In genomic region chr12:45235087-45236025, GRCh38 we compare ENCODE assay signal across 8 cellular contexts. TPM values are rescaled to one million over a fixed set of nuclear protein-coding genes. Genes with fewer than 3 reads are reported as not detected.
DNase-seq lines count a peak whose midpoint lies in the region; ATAC-seq and TF ChIP-seq lines count a peak whose summit lies in the region.

No MANE protein-coding gene starts in this region.

- H3K27ac ChIP-seq in HUES6 (ENCODE audit: low read depth, low read length) (peak overlapping the region; percentile 96), left lung (peak overlapping the region; percentile 73 to 92), transverse colon (peak overlapping the region; percentile 80 to 86 (median 86))

- H3K4me1 ChIP-seq in HUES6 (ENCODE audit: control insufficient read depth, insufficient read depth, low read length) (peaks cover 49% of the 10 kb centered on the region), left lung (peaks cover 39 to 57% of the 10 kb centered on the region in 2 donors), transverse colon (peaks cover 17 to 53% (median 29%) of the 10 kb centered on the region in 4 donors)

- peak overlapping the region; percentile 34; the same call in 1 of the 2 replicates for H3K4me3 ChIP-seq in HUES6 (ENCODE audit: low read depth, low read length)
- no peak overlapping the region for H3K4me3 ChIP-seq in left lung
- no peak overlapping the region for H3K4me3 ChIP-seq in transverse colon

- H3K36me3 ChIP-seq in HUES6 (ENCODE audit: control insufficient read depth, insufficient read depth, low read length) (no peaks in the 10 kb centered on the region), left lung (no peaks in the 10 kb centered on the region), transverse colon (no peaks in the 10 kb centered on the region)

- H3K27ac Mint-ChIP-seq in brain, result peak overlapping the region; percentile 15 to 97 (median 89)

- ATAC-seq in left lung, result peak; percentile 52

- DNase-seq in ELR (ENCODE audit: low read depth) (peak; percentile 64), left lung (peak in 1 of 2 donors; percentile 43), transverse colon (no peak), activated gamma-delta T cell treated with Interleukin-2 at 50 U/mL for 16 hours (no peak), NCI-H2196 treated with DMSO at 0.1 percent for 48 hours (lab: John Stamatoyannopoulos, UW; ENCODE audit: unreplicated experiment) (no peak), epidermal melanocyte (ENCODE audit: insufficient read length, low spot score) (no peak)

- 72 to 79% methylated on average over 2 to 4 of the region's 4 CpGs for WGBS in transverse colon (ENCODE audit: low coverage in 1 of 2), 2 donors

- no peaks in the 10 kb centered on the region for H3K27me3 ChIP-seq in HUES6 (ENCODE audit: control insufficient read depth, insufficient read depth, low read length)
- H3K27me3 ChIP-seq in left lung, result no peaks in the 10 kb centered on the region
- H3K27me3 ChIP-seq in transverse colon, result no peaks in the 10 kb centered on the region

- in situ Hi-C loops in transverse colon (cut with MboI; ENCODE audit: low pct_ligation_motif_present in 1 of 4, low pct_unique_long_range_greater_than_20kb in 1 of 4, low sequenced_read_pairs in 3 of 4), result no loop called here

- no peak for TF ChIP-seq EP300 in transverse colon (IDR thresholded peaks at IDR 0.05; ENCODE audit: low read depth)

- H3K4me1 Mint-ChIP-seq in brain, result peaks cover 48% of the 10 kb centered on the region

- peak overlapping the region; percentile 84 for H3K9ac ChIP-seq in HUES6 (ENCODE audit: low read length)

- peaks cover 20% of the 10 kb centered on the region for H3K36me3 Mint-ChIP-seq in brain

- H3K9me3 Mint-ChIP-seq in brain, result peaks cover 14 to 24% (median 16%) of the 10 kb centered on the region in 5 experiments

- no peak for TF ChIP-seq POLR2A in transverse colon (IDR thresholded peaks at IDR 0.05)

- H3K9me3 ChIP-seq in HUES6 (ENCODE audit: control insufficient read depth, insufficient read depth, low read depth, low read length) (no peaks in the 10 kb centered on the region), left lung (no peaks in the 10 kb centered on the region), transverse colon (no peaks in the 10 kb centered on the region)

- H3K4me3 Mint-ChIP-seq in brain, result peak overlapping the region in 4 of 5 experiments; percentile 17 to 62 (median 56)

- intact Hi-C loops in left lung (cut with DNase I), result no loop called here
- intact Hi-C loops in transverse colon (cut with DNase I; ENCODE audit: low total_unique reads), result no loop called here

- no peak for TF ChIP-seq CTCF in brain (conservative IDR thresholded peaks at IDR 0.05)
- no peak for TF ChIP-seq CTCF in left lung (IDR thresholded peaks at IDR 0.05)
- no peak for TF ChIP-seq CTCF in transverse colon (IDR thresholded peaks at IDR 0.05)

- no peaks in the 10 kb centered on the region for H3K27me3 Mint-ChIP-seq in brain

RNA-seq across cellular contexts. Expression of gene ANO6, which starts 19.5 kb away (rescaled TPM):
- 16.5 TPM for polyA plus RNA-seq in brain (ENCODE audit: insufficient read depth, low read depth, low replicate concordance)
- total RNA-seq in left lung, result 10 to 100 TPM; 63.8 to 79.7 TPM
- total RNA-seq in transverse colon, result 10 to 100 TPM; 16.9 to 23.0 (median 20.4) TPM
